7 cellular contexts compared by ENCODE assay signal in genomic region chr5:132777209-132778069, GRCh38. TPM values are rescaled to one million over a fixed set of nuclear protein-coding genes. Genes with fewer than 3 reads are reported as not detected.
DNase-seq lines count a peak whose midpoint lies in the region; ATAC-seq, FAIRE-seq and TF ChIP-seq lines count a peak whose summit lies in the region.

SEPTIN8 (minus strand) TSS chr5:132777239; CDS start chr5:132777137, 102 bp downstream.

- H3K27ac Mint-ChIP-seq in activated T-helper 17 cell treated with anti-CD3 and anti-CD28 coated beads, Interleukin-2, amount 50 U/mL, for 72 hours, result peak within 1 kb of the TSS; percentile 76
- peak within 1 kb of the TSS in 9 of 10 donors; percentile 3 to 86 (median 50) for H3K27ac Mint-ChIP-seq in naive thymus-derived CD8-positive, alpha-beta T cell

- H3K36me3 ChIP-seq in HEK293 (ENCODE audit: control insufficient read depth in 2 of 2, insufficient read depth in 1 of 2, low read length in 2 of 2), result peaks cover 0 to 5% of the 10 kb centered on the region in 2 experiments; a peak in 1 of 3 replicates
- no peaks in the 10 kb centered on the region for H3K36me3 ChIP-seq in thymus (ENCODE audit: control insufficient read depth, insufficient read depth)

- no peaks in the 10 kb centered on the region for H3K36me3 Mint-ChIP-seq in activated T-helper 17 cell treated with anti-CD3 and anti-CD28 coated beads, Interleukin-2, amount 50 U/mL, for 72 hours (ENCODE audit: low read depth)
- H3K36me3 Mint-ChIP-seq in naive thymus-derived CD8-positive, alpha-beta T cell, result no peaks in the 10 kb centered on the region

- ATAC-seq in activated T-helper 17 cell treated with anti-CD3 and anti-CD28 coated beads, Interleukin-2, amount 50 U/mL, for 72 hours (replicated peaks), result peak; percentile 85
- peak in 1 of 2 donors; percentile 46 for ATAC-seq in naive thymus-derived CD8-positive, alpha-beta T cell

- H3K9me3 Mint-ChIP-seq in activated T-helper 17 cell treated with anti-CD3 and anti-CD28 coated beads, Interleukin-2, amount 50 U/mL, for 72 hours, result no peaks in the 10 kb centered on the region
- H3K9me3 Mint-ChIP-seq in naive thymus-derived CD8-positive, alpha-beta T cell, result no peaks in the 10 kb centered on the region

- 5% methylated on average over 82 of the region's 82 CpGs for WGBS in thymus

- H3K27ac ChIP-seq in HEK293 (ENCODE audit: extremely low read depth, low read depth, low read length), result peak within 1 kb of the TSS; percentile 76
- peak within 1 kb of the TSS; percentile 70 for H3K27ac ChIP-seq in thymus (ENCODE audit: low read depth)

- TF ChIP-seq POLR2A in GM12892 (IDR thresholded peaks at IDR 0.05; ENCODE audit: low read depth, low read length), result peak; percentile 54; the same call in 1 of the 2 replicates

- no peaks in the 10 kb centered on the region for H3K4me1 ChIP-seq in HEK293 (ENCODE audit: control insufficient read depth, insufficient read depth, low read length)
- peaks cover 9% of the 10 kb centered on the region for H3K4me1 ChIP-seq in thymus (ENCODE audit: control insufficient read depth, insufficient read depth, low read length)

- H3K27me3 Mint-ChIP-seq in activated T-helper 17 cell treated with anti-CD3 and anti-CD28 coated beads, Interleukin-2, amount 50 U/mL, for 72 hours, result peaks cover 16% of the 10 kb centered on the region
- peaks cover under 1 to 44% (median 36%) of the 10 kb centered on the region in 5 donors for H3K27me3 Mint-ChIP-seq in naive thymus-derived CD8-positive, alpha-beta T cell

- DNase-seq in GM12892 (ENCODE audit: insufficient read length), result peak; percentile 82
- peak; percentile 11 for DNase-seq in NCI-H774 (lab: John Stamatoyannopoulos, UW)
- peak; percentile 43 for DNase-seq in fibroblast of mammary gland (ENCODE audit: low read depth)
- DNase-seq in naive thymus-derived CD8-positive, alpha-beta T cell, result peak in 5 of 10 donors; percentile 6 to 35 (median 33)

- CTCF ChIA-PET in HEK293 (lab: Yijun Ruan, JAX), result interaction anchor here (0.6 to 1.0 kb wide), 5 partner anchors 10 to 43 kb away, joined by 3 to 5 read pairs (median 3); partner anchors contain the start of gene SOWAHA

- TF ChIP-seq CTCF in HEK293 (tag by site-specific recombination; IDR thresholded peaks at IDR 0.05) (no peak), fibroblast of mammary gland (conservative IDR thresholded peaks at IDR 0.05; ENCODE audit: control insufficient read depth, insufficient read depth, low read depth, low read length) (no peak)

- no peaks in the 10 kb centered on the region for H3K9me3 ChIP-seq in HEK293 (ENCODE audit: control insufficient read depth, insufficient read depth, low read depth, low read length)
- H3K9me3 ChIP-seq in thymus (ENCODE audit: control insufficient read depth), result no peaks in the 10 kb centered on the region

- peaks cover 6% of the 10 kb centered on the region for H3K4me1 Mint-ChIP-seq in activated T-helper 17 cell treated with anti-CD3 and anti-CD28 coated beads, Interleukin-2, amount 50 U/mL, for 72 hours
- peaks cover 15 to 56% (median 30%) of the 10 kb centered on the region in 4 donors for H3K4me1 Mint-ChIP-seq in naive thymus-derived CD8-positive, alpha-beta T cell

- H3K27me3 ChIP-seq in thymus (ENCODE audit: control insufficient read depth, insufficient read depth), result peaks cover 17% of the 10 kb centered on the region

- peak within 1 kb of the TSS; percentile 59 for H3K4me3 Mint-ChIP-seq in activated T-helper 17 cell treated with anti-CD3 and anti-CD28 coated beads, Interleukin-2, amount 50 U/mL, for 72 hours
- H3K4me3 Mint-ChIP-seq in naive thymus-derived CD8-positive, alpha-beta T cell, result peak within 1 kb of the TSS; percentile 72 to 91 (median 80)

- POLR2A ChIA-PET in HEK293 (lab: Yijun Ruan, JAX), result interaction anchor here (1.1 to 1.4 kb wide), 4 partner anchors 10 to 277 kb away, joined by 3 to 4 read pairs (median 4); partner anchors contain the start of gene KIF3A
- POLR2A ChIA-PET in naive thymus-derived CD8-positive, alpha-beta T cell (lab: Charles Lee), result interaction anchor here (1.1 to 1.4 kb wide), 4 partner anchors 13 to 186 kb away, joined by 3 to 6 read pairs (median 3); partner anchors contain the start of genes AFF4, CCNI2 and KIF3A

- peak; percentile 54 for FAIRE-seq in GM12892 (lab: Jason Lieb, UNC)

- H3K4me3 ChIP-seq in HEK293 (ENCODE audit: low read depth, low read length) (peak within 1 kb of the TSS; percentile 70), fibroblast of mammary gland (ENCODE audit: control insufficient read depth, low read depth, low read length) (peak within 1 kb of the TSS; percentile 76), thymus (ENCODE audit: low read length) (peak within 1 kb of the TSS; percentile 87)

TF ChIP-seq in HEK293, 187 proteins besides CTCF, POLR2A, EP300 and RAD21 (continues in another document):
- TF ChIP-seq ZNF341 (tag by site-specific recombination; IDR thresholded peaks at IDR 0.05; ENCODE audit: low read depth) (peak; percentile 67), ZNF777 (tag by site-specific recombination; IDR thresholded peaks at IDR 0.05; ENCODE audit: borderline replicate concordance) (peak; percentile 47; the same call in 1 of the 2 replicates), ZBTB7A (tag by site-specific recombination; IDR thresholded peaks at IDR 0.05; ENCODE audit: low read depth) (peak; percentile 76; the same call in 1 of the 2 replicates), ZNF175 (tag by site-specific recombination; IDR thresholded peaks at IDR 0.05) (no peak), ZNF449 (tag by site-specific recombination; IDR thresholded peaks at IDR 0.05) (no peak), PRDM10 (tag by site-specific recombination; IDR thresholded peaks at IDR 0.05) (no peak), ZNF560 (tag by site-specific recombination; IDR thresholded peaks at IDR 0.05; ENCODE audit: borderline replicate concordance) (no peak), ZNF514 (tag by site-specific recombination; IDR thresholded peaks at IDR 0.05) (no peak), ZBTB20 (tag by site-specific recombination; IDR thresholded peaks at IDR 0.05) (peak; percentile 72), SCRT1 (tag by site-specific recombination; IDR thresholded peaks at IDR 0.05; ENCODE audit: borderline replicate concordance) (peak; percentile 38; the same call in 1 of the 2 replicates), SP2 (tag by site-specific recombination; IDR thresholded peaks at IDR 0.05) (0 out of 2 replicates have a peak, but pooled peaks have one; percentile 12), SP3 (tag by site-specific recombination; IDR thresholded peaks at IDR 0.05) (peak; percentile 35; the same call in 1 of the 2 replicates), ZNF335 (tag by site-specific recombination; conservative IDR thresholded peaks at IDR 0.05) (peak; percentile 72), ZNF146 (tag by site-specific recombination; IDR thresholded peaks at IDR 0.05) (no peak)

RNA-seq across cellular contexts. Expression of gene SEPTIN8, which starts in this region (rescaled TPM):
- 30.3 TPM for polyA plus RNA-seq in GM12892 (2012; ENCODE audit: missing spikeins)
- total RNA-seq in activated T-helper 17 cell treated with anti-CD3 and anti-CD28 coated beads, Interleukin-2, amount 50 U/mL, for 72 hours, result 10 to 100 TPM; 13.6 to 14.7 TPM
- 1 to 10 TPM; 5.8 to 6.6 TPM for total RNA-seq in naive thymus-derived CD8-positive, alpha-beta T cell
- 1 to 10 TPM in 2 of 3 donors, under 1 TPM in 1; 0.82 to 1.2 (median 1.1) TPM for polyA plus RNA-seq in naive thymus-derived CD8-positive, alpha-beta T cell
- polyA plus RNA-seq in thymus, result 13.8 TPM
